Comparison of ENCODE assay signal across 19 cellular contexts in genomic region chr19:35417713-35418534, GRCh38. TPM values are rescaled to one million over a fixed set of nuclear protein-coding genes. Genes with fewer than 3 reads are reported as not detected.
DNase-seq lines count a peak whose midpoint lies in the region; ATAC-seq, FAIRE-seq and TF ChIP-seq lines count a peak whose summit lies in the region.
"Had no signal": no experiment of that assay in that cellular context is flagged by ENCODE, and none has a peak within 500 bp of the region (broad histone marks: within the 10 kb centered on the region; RNA-seq: fewer than 3 reads in every experiment).

No MANE protein-coding gene starts in this region.

- no peak for TF ChIP-seq CTCF in GM06990 (IDR thresholded peaks at IDR 0.05; ENCODE audit: insufficient read depth, low read length, poor library complexity, severe bottlenecking)
- TF ChIP-seq CTCF in foreskin fibroblast (IDR thresholded peaks at IDR 0.05; ENCODE audit: low read depth, low read length), result no peak

- H3K4me1 Mint-ChIP-seq in central memory CD8-positive, alpha-beta T cell, result no peaks in the 10 kb centered on the region
- H3K4me1 Mint-ChIP-seq in activated T-cell treated with anti-CD3 and anti-CD28 coated beads, Interleukin-2, amount 50 U/mL, for 72 hours (ENCODE audit: low read depth), result peaks cover 4% of the 10 kb centered on the region
- H3K4me1 Mint-ChIP-seq: GM23338 had no signal

- H3K27ac ChIP-seq in Karpas-422 (ENCODE audit: low read length), result no peak overlapping the region
- H3K27ac ChIP-seq: C4-2B, SJCRH30 had no signal

- H3K27me3 Mint-ChIP-seq in central memory CD8-positive, alpha-beta T cell, result peaks cover 39% of the 10 kb centered on the region
- H3K27me3 Mint-ChIP-seq in activated T-cell treated with anti-CD3 and anti-CD28 coated beads, Interleukin-2, amount 50 U/mL, for 72 hours (ENCODE audit: low read depth), result peaks cover 33% of the 10 kb centered on the region

- no peak overlapping the region for H2AFZ ChIP-seq in Karpas-422 (ENCODE audit: low read length)
- H2AFZ ChIP-seq: GM23338 had no signal

- H3K4me3 ChIP-seq in GM06990 (replicated peaks; ENCODE audit: low read depth, low read length), result no peak overlapping the region
- H3K4me3 ChIP-seq in foreskin fibroblast (ENCODE audit: low read depth in 1 of 2, low read length in 2 of 2), result no peak overlapping the region
- H3K4me3 ChIP-seq in Karpas-422 (ENCODE audit: low read length), result no peak overlapping the region
- H3K4me3 ChIP-seq: GM23338, SJCRH30 had no signal

- peaks cover 3% of the 10 kb centered on the region; the same call in 1 of the 2 replicates for H3K4me1 ChIP-seq in Karpas-422 (ENCODE audit: low read length)
- H3K4me1 ChIP-seq: SJCRH30 had no signal

- no peak overlapping the region for H3K4me3 Mint-ChIP-seq in central memory CD8-positive, alpha-beta T cell
- H3K4me3 Mint-ChIP-seq in activated T-cell treated with anti-CD3 and anti-CD28 coated beads, Interleukin-2, amount 50 U/mL, for 72 hours, result no peak overlapping the region
- H3K4me3 Mint-ChIP-seq: GM23338, IgD-negative memory B cell had no signal

- H3K79me2 ChIP-seq in Karpas-422 (ENCODE audit: low read length), result no peaks in the 10 kb centered on the region

- H3K36me3 ChIP-seq in GM06990 (ENCODE audit: control insufficient read depth, insufficient read depth, low read length), result no peaks in the 10 kb centered on the region
- H3K36me3 ChIP-seq in Karpas-422 (ENCODE audit: insufficient read depth, low read length), result no peaks in the 10 kb centered on the region
- H3K36me3 ChIP-seq: SJCRH30 had no signal

- peak; percentile 94 for FAIRE-seq in GM18507 (lab: Jason Lieb, UNC)
- FAIRE-seq: A204.1 had no signal

- no peaks in the 10 kb centered on the region for H3K9me3 ChIP-seq in Karpas-422 (ENCODE audit: low read length)
- H3K9me3 ChIP-seq: SJCRH30 had no signal

- DNase-seq in GM06990 (ENCODE audit: extremely low read depth, insufficient read length), result peak; percentile 52
- no peak for DNase-seq in GM18507 (ENCODE audit: extremely low spot score, insufficient read length, low read depth)
- DNase-seq in central memory CD8-positive, alpha-beta T cell (ENCODE audit: low spot score in 2 of 2), result no peak
- no peak for DNase-seq in foreskin fibroblast
- no peak for DNase-seq in activated T-cell treated with anti-CD3 and anti-CD28 coated beads, Interleukin-2, amount 50 U/mL, for 72 hours
- DNase-seq in Karpas-422, result no peak
- DNase-seq: COR-L47, NCI-H345, NCI-H526 treated with DMSO at 0.1 percent for 48 hours, OCI-M1, RPMI8226, SJCRH30 had no signal

- H3K4me2 ChIP-seq in Karpas-422 (ENCODE audit: low read depth, low read length, poor library complexity, severe bottlenecking), result no peak overlapping the region
- H3K4me2 ChIP-seq: GM23338 had no signal

- H4K20me1 ChIP-seq in Karpas-422 (ENCODE audit: insufficient read depth, low read depth, low read length), result no peaks in the 10 kb centered on the region

- H3K27ac Mint-ChIP-seq in central memory CD8-positive, alpha-beta T cell (ENCODE audit: low read depth), result peak overlapping the region; percentile 35
- H3K27ac Mint-ChIP-seq in activated T-cell treated with anti-CD3 and anti-CD28 coated beads, Interleukin-2, amount 50 U/mL, for 72 hours, result no peak overlapping the region
- H3K27ac Mint-ChIP-seq: GM23338, IgD-negative memory B cell had no signal

- no peaks in the 10 kb centered on the region for H3K9me2 ChIP-seq in Karpas-422 (replicated peaks; ENCODE audit: insufficient read depth, low read length)

- H3K9me3 Mint-ChIP-seq in central memory CD8-positive, alpha-beta T cell, result no peaks in the 10 kb centered on the region
- H3K9me3 Mint-ChIP-seq in activated T-cell treated with anti-CD3 and anti-CD28 coated beads, Interleukin-2, amount 50 U/mL, for 72 hours, result no peaks in the 10 kb centered on the region
- H3K9me3 Mint-ChIP-seq: GM23338, IgD-negative memory B cell had no signal

- H3K9ac ChIP-seq in Karpas-422 (ENCODE audit: low read length), result no peak overlapping the region

- no peaks in the 10 kb centered on the region for H3K27me3 ChIP-seq in GM06990 (replicated peaks; ENCODE audit: control insufficient read depth, insufficient read depth, low read length)
- no peaks in the 10 kb centered on the region for H3K27me3 ChIP-seq in Karpas-422 (ENCODE audit: low read length)

- ATAC-seq in HG02610 (IDR thresholded peaks at IDR 0.05; ENCODE audit: unreplicated experiment), result peak; percentile 40
- no peak for ATAC-seq in central memory CD8-positive, alpha-beta T cell (replicated peaks; ENCODE audit: extremely low read depth, poor library complexity, severe bottlenecking)
- ATAC-seq in activated T-cell treated with anti-CD3 and anti-CD28 coated beads, Interleukin-2, amount 50 U/mL, for 72 hours (replicated peaks in 1 of 2), result no peak
- no peak for ATAC-seq in GM18498 (IDR thresholded peaks at IDR 0.05; ENCODE audit: unreplicated experiment)
- ATAC-seq: GM23338 had no signal

- H3K36me3 Mint-ChIP-seq in central memory CD8-positive, alpha-beta T cell (ENCODE audit: insufficient read depth), result peaks cover 1% of the 10 kb centered on the region
- H3K36me3 Mint-ChIP-seq in activated T-cell treated with anti-CD3 and anti-CD28 coated beads, Interleukin-2, amount 50 U/mL, for 72 hours (ENCODE audit: insufficient read depth in 2 of 2), result no peaks in the 10 kb centered on the region
- H3K36me3 Mint-ChIP-seq: IgD-negative memory B cell had no signal

RNA-seq across cellular contexts. Expression of gene FFAR2, which starts 30.1 kb away (rescaled TPM):
- not detected for total RNA-seq in activated T-cell treated with anti-CD3 and anti-CD28 coated beads, Interleukin-2, amount 50 U/mL, for 72 hours
- total RNA-seq in Karpas-422 (2014; rRNA removed; shearing (Covaris generic); ENCODE audit: low replicate concordance), result not detected in 2 replicates
- total RNA-seq: GM23338, SJCRH30 had no signal

RNA-seq across cellular contexts. Expression of gene GPR42, which starts 47.1 kb away (rescaled TPM):
- total RNA-seq in activated T-cell treated with anti-CD3 and anti-CD28 coated beads, Interleukin-2, amount 50 U/mL, for 72 hours, result 1 to 10 TPM; 1.1 to 1.9 TPM
- total RNA-seq in Karpas-422 (2014; rRNA removed; shearing (Covaris generic); ENCODE audit: low replicate concordance), result not detected in 2 replicates
- total RNA-seq: GM23338, HT-29, SJCRH30 had no signal

RNA-seq across cellular contexts. Expression of gene FFAR3, which starts 59.7 kb away (rescaled TPM):
- 1 to 10 TPM; 6.6 to 8.8 TPM for total RNA-seq in activated T-cell treated with anti-CD3 and anti-CD28 coated beads, Interleukin-2, amount 50 U/mL, for 72 hours
- total RNA-seq in Karpas-422 (2014; rRNA removed; shearing (Covaris generic); ENCODE audit: low replicate concordance), result not detected in 2 replicates
- total RNA-seq: HT-29, SJCRH30 had no signal
